12 cellular contexts compared by ENCODE assay signal in genomic region chr12:47814539-47815170, GRCh38. TPM values are rescaled to one million over a fixed set of nuclear protein-coding genes. Genes with fewer than 3 reads are reported as not detected.
DNase-seq lines count a peak whose midpoint lies in the region; ATAC-seq, FAIRE-seq and TF ChIP-seq lines count a peak whose summit lies in the region.
"Had no signal": no experiment of that assay in that cellular context is flagged by ENCODE, and none has a peak within 500 bp of the region (broad histone marks: within the 10 kb centered on the region; RNA-seq: fewer than 3 reads in every experiment).

No MANE protein-coding gene starts in this region.

- H3K4me3 ChIP-seq in K562 (no peak overlapping the region), vagina (no peak overlapping the region)

- DNase-seq in stimulated activated CD4-positive, alpha-beta T cell treated with anti-CD3 and anti-CD28 coated beads, Interleukin-15, amount 100 ng/mL, for 24 hours, result peak; percentile 42
- DNase-seq in stimulated activated CD4-positive, alpha-beta T cell treated with anti-CD3 and anti-CD28 coated beads, Interleukin-12 subunit alpha, Interleukin-12 subunit beta, amount 100 ng/mL, for 4 hours, result no peak
- DNase-seq in K562 (ENCODE audit: extremely low read depth in 1 of 4, low spot score in 3 of 4) (no peak), natural killer cell (no peak), vagina (ENCODE audit: extremely low spot score in 2 of 2) (no peak), NCI-H1694 (lab: John Stamatoyannopoulos, UW) (no peak), NCI-H1436 treated with DMSO at 0.1 percent for 48 hours (lab: John Stamatoyannopoulos, UW) (no peak)
- DNase-seq: SIG-M5 had no signal

- peaks cover 81 to 88% of the 10 kb centered on the region in 2 donors for H3K4me1 Mint-ChIP-seq in natural killer cell

- H3K79me2 ChIP-seq in K562 (ENCODE audit: control insufficient read depth, insufficient read depth, low read length), result peaks cover 99% of the 10 kb centered on the region

- H3K36me3 Mint-ChIP-seq in natural killer cell, result no peaks in the 10 kb centered on the region

- intact Hi-C loops in K562 (cut with micrococcal nuclease), result no loop called here
- intact Hi-C loops in natural killer cell (cut with micrococcal nuclease), result loop anchor here (5.0 to 10.0 kb wide), 4 partner anchors 293 to 1597 kb away; partner anchors contain the start of gene SENP1
- intact Hi-C loops in vagina (cut with DNase I), result no loop called here

- no peak for FAIRE-seq in K562 (lab: Jason Lieb, UNC)
- FAIRE-seq: bronchial epithelial cell, D721Med, HTR-8/SVneo had no signal

- TF ChIP-seq CTCF in K562 (IDR thresholded peaks at IDR 0.05 in 2 of 3, conservative IDR thresholded peaks at IDR 0.05 in 1 of 3; ENCODE audit: insufficient read depth in 2 of 3, low read depth in 1 of 3, low read length in 3 of 3), result no peak
- TF ChIP-seq CTCF in natural killer cell (IDR thresholded peaks at IDR 0.05), result no peak
- TF ChIP-seq CTCF in vagina (IDR thresholded peaks at IDR 0.05), result no peak

- H3K9me3 ChIP-seq in K562 (replicated peaks; ENCODE audit: control insufficient read depth, insufficient read depth, low read depth, low read length) (no peaks in the 10 kb centered on the region), vagina (no peaks in the 10 kb centered on the region)

- no peaks in the 10 kb centered on the region for H3K9me3 Mint-ChIP-seq in natural killer cell

- H3K27me3 Mint-ChIP-seq in natural killer cell (ENCODE audit: low read depth in 2 of 2), result no peaks in the 10 kb centered on the region

- 75% methylated on average over 3 of the region's 3 CpGs for WGBS in K562 (ENCODE audit: insufficient coverage, low coverage, missing lambda C conversion rate)

- H3K27ac ChIP-seq in K562 (ENCODE audit: extremely low read depth, low read depth, low read length) (peak overlapping the region; percentile 91; the same call in 2 of the 3 replicates), vagina (peak overlapping the region; percentile 99)

- no TSS peak for BruUV-seq in K562 (replicated peaks; lab: Mats Ljungman, UMichigan)

- peak overlapping the region; percentile 91 for H3K4me2 ChIP-seq in K562 (ENCODE audit: insufficient read depth, low read length)

- POLR2A ChIA-PET in K562 (lab: Yijun Ruan, JAX), result interaction anchor here (0.8 to 3.5 kb wide), 6 partner anchors 8 to 25 kb away, joined by 3 to 11 read pairs (median 6); no protein-coding TSS in a partner anchor

- H4K20me1 ChIP-seq in K562 (replicated peaks; ENCODE audit: control insufficient read depth, insufficient read depth, low read length), result no peaks in the 10 kb centered on the region; the same call in 1 of the 2 replicates

- H3K4me3 Mint-ChIP-seq in natural killer cell, result peak overlapping the region; percentile 88

- ATAC-seq in K562 (no peak), natural killer cell (peak in 1 of 3 donors; percentile 1), HG03432 (IDR thresholded peaks at IDR 0.05; ENCODE audit: unreplicated experiment) (no peak)

- no peak for TF ChIP-seq RAD21 in K562 (CRISPR knock-in tag; conservative IDR thresholded peaks at IDR 0.05 in 1 of 2, IDR thresholded peaks at IDR 0.05 in 1 of 2)

- peaks cover 66 to 67% of the 10 kb centered on the region in 2 experiments for H3K4me1 ChIP-seq in K562 (replicated peaks in 1 of 2; ENCODE audit: control insufficient read depth in 2 of 2, insufficient read depth in 2 of 2, low read length in 2 of 2)
- H3K4me1 ChIP-seq in vagina, result peaks cover 93% of the 10 kb centered on the region

- TF ChIP-seq POLR2A in K562 (conservative IDR thresholded peaks at IDR 0.05), result no peak
- TF ChIP-seq POLR2A in vagina (IDR thresholded peaks at IDR 0.05), result no peak

- no peaks in the 10 kb centered on the region for H3K9me1 ChIP-seq in K562 (ENCODE audit: control insufficient read depth, insufficient read depth, low read length)

- CTCF ChIA-PET in K562 (lab: Yijun Ruan, JAX; ENCODE audit: low intra/inter-chr PET ratio), result no interaction called here

- in situ Hi-C loops in K562 (cut with MboI), result no loop called here

- no peak overlapping the region for H2AFZ ChIP-seq in K562 (ENCODE audit: low read depth, low read length)

- H3K27ac Mint-ChIP-seq in natural killer cell, result peak overlapping the region; percentile 91 to 92

- no peaks in the 10 kb centered on the region for H3K27me3 ChIP-seq in K562 (ENCODE audit: control insufficient read depth in 2 of 2, insufficient read depth in 2 of 2, low read length in 2 of 2)
- no peaks in the 10 kb centered on the region for H3K27me3 ChIP-seq in vagina

- no peak for TF ChIP-seq EP300 in K562 (IDR thresholded peaks at IDR 0.05; ENCODE audit: low read length)

- H3K9ac ChIP-seq in K562 (ENCODE audit: insufficient read depth in 1 of 2, low read depth in 2 of 2, low read length in 2 of 2), result peak overlapping the region in 1 of 2 experiments; percentile 93; a peak in 1 of 4 replicates

- H3K36me3 ChIP-seq in K562 (ENCODE audit: control insufficient read depth, insufficient read depth, low read length) (peaks cover 63% of the 10 kb centered on the region), vagina (no peaks in the 10 kb centered on the region)

TF ChIP-seq in K562, 482 proteins besides CTCF, POLR2A, EP300 and RAD21 (continues in another document):
- TF ChIP-seq CBX3 (IDR thresholded peaks at IDR 0.05; ENCODE audit: borderline replicate concordance in 1 of 2, low read length in 2 of 2) (0 out of 3 replicates have a peak, but pooled peaks of 1 of the 2 experiments have one; percentile 21), MEIS2 (IDR thresholded peaks at IDR 0.05; ENCODE audit: partially characterized antibody) (no peak), ZNF316 (IDR thresholded peaks at IDR 0.05) (peak; percentile 52), RBFOX2 (IDR thresholded peaks at IDR 0.05; ENCODE audit: low read depth, low read length) (0 out of 2 replicates have a peak, but pooled peaks have one; percentile 1)

RNA-seq across cellular contexts. Expression of gene HDAC7, which starts 5.0 kb away (rescaled TPM):
- total RNA-seq in K562 (2011; cell fraction: chromatin; rRNA removed; ENCODE audit: low replicate concordance), result 123 and 300 TPM in 2 replicates
- 143 and 147 TPM in 2 replicates for total RNA-seq in K562 (2011; cell fraction: nucleolus; rRNA removed)
- total RNA-seq in K562 (2011; cell fraction: nucleoplasm; rRNA removed), result 123 and 161 TPM in 2 replicates
- total RNA-seq in K562 (2014; rRNA removed) (38.4 and 57.4 TPM in 2 replicates), K562 (2014; rRNA removed; fragmentation: Illumina TruSeq; extraction: Trizol) (22.2 and 30.2 TPM in 2 replicates), K562 (2015; rRNA removed; fragmentation: Illumina TruSeq; extraction: Trizol) (26.7 and 28.2 TPM in 2 replicates), K562 (2021) (119 and 129 TPM in 2 replicates), natural killer cell (100 to 1,000 TPM; 141 to 235 (median 147) TPM), vagina (67.0 TPM)
- polyA plus RNA-seq in K562 (2011; rRNA removed) (31.1 and 33.7 TPM in 2 replicates), K562 (2014; fragmentation: Illumina TruSeq; extraction: Trizol) (71.9 and 82.7 TPM in 2 replicates), K562 (2014; fragmentation: Nextera tagmentation; extraction: Ambion mirVana) (1 to 10 TPM; 2.5 to 3.8 TPM), K562 (2014; rRNA removed) (78.0 and 82.7 TPM in 2 replicates)
- polyA plus RNA-seq in K562 (2011; cell fraction: cytosol; rRNA removed), result 20.6 and 43.9 TPM in 2 replicates
- polyA plus RNA-seq in K562 (2011; cell fraction: nucleus; rRNA removed), result 215 and 430 TPM in 2 replicates
- polyA plus RNA-seq in K562 (2012), result 67.8 and 112 TPM in 2 replicates
- polyA minus RNA-seq in K562 (2011; rRNA and poly(A)+ RNA removed), result 8.5 and 12.0 TPM in 2 replicates
- 28.2 and 32.6 TPM in 2 replicates for polyA minus RNA-seq in K562 (2011; cell fraction: cytosol; rRNA and poly(A)+ RNA removed)
- polyA minus RNA-seq in K562 (2011; cell fraction: nucleus; rRNA and poly(A)+ RNA removed), result 41.2 and 50.1 TPM in 2 replicates

RNA-seq across cellular contexts. Expression of gene SLC48A1, which starts 41.6 kb away (rescaled TPM):
- 18.5 and 36.8 TPM in 2 replicates for total RNA-seq in K562 (2011; cell fraction: chromatin; rRNA removed; ENCODE audit: low replicate concordance)
- 31.2 and 31.5 TPM in 2 replicates for total RNA-seq in K562 (2011; cell fraction: nucleolus; rRNA removed)
- 45.5 and 69.2 TPM in 2 replicates for total RNA-seq in K562 (2011; cell fraction: nucleoplasm; rRNA removed)
- 16.3 and 25.4 TPM in 2 replicates for total RNA-seq in K562 (2014; rRNA removed)
- 13.1 and 18.3 TPM in 2 replicates for total RNA-seq in K562 (2014; rRNA removed; fragmentation: Illumina TruSeq; extraction: Trizol)
- 16.1 and 16.2 TPM in 2 replicates for total RNA-seq in K562 (2015; rRNA removed; fragmentation: Illumina TruSeq; extraction: Trizol)
- 37.5 and 41.9 TPM in 2 replicates for total RNA-seq in K562 (2021)
- polyA plus RNA-seq in K562 (2011; rRNA removed), result 10.7 and 15.7 TPM in 2 replicates
- polyA plus RNA-seq in K562 (2011; cell fraction: cytosol; rRNA removed), result 16.7 and 26.0 TPM in 2 replicates
- polyA plus RNA-seq in K562 (2011; cell fraction: nucleus; rRNA removed), result 25.7 and 35.1 TPM in 2 replicates
- polyA plus RNA-seq in K562 (2012), result 22.2 and 44.4 TPM in 2 replicates
- polyA plus RNA-seq in K562 (2014; fragmentation: Illumina TruSeq; extraction: Trizol), result 28.6 and 30.4 TPM in 2 replicates
- polyA plus RNA-seq in K562 (2014; fragmentation: Nextera tagmentation; extraction: Ambion mirVana), result 10 to 100 TPM; 23.5 to 26.9 TPM
- 18.7 and 23.6 TPM in 2 replicates for polyA plus RNA-seq in K562 (2014; rRNA removed)
- polyA minus RNA-seq in K562 (2011; rRNA and poly(A)+ RNA removed), result 7.6 and 8.9 TPM in 2 replicates
- polyA minus RNA-seq in K562 (2011; cell fraction: cytosol; rRNA and poly(A)+ RNA removed), result 14.8 and 17.6 TPM in 2 replicates
- polyA minus RNA-seq in K562 (2011; cell fraction: nucleus; rRNA and poly(A)+ RNA removed), result 6.9 and 11.6 TPM in 2 replicates
- 1 to 10 TPM; 2.0 to 4.4 (median 3.4) TPM for total RNA-seq in natural killer cell
- total RNA-seq in vagina, result 20.9 TPM

RNA-seq across cellular contexts. Expression of gene RAPGEF3, which starts 56.0 kb away (rescaled TPM):
- 1.5 and 4.3 TPM in 2 replicates for total RNA-seq in K562 (2011; cell fraction: chromatin; rRNA removed; ENCODE audit: low replicate concordance)
- total RNA-seq in K562 (2011; cell fraction: nucleolus; rRNA removed), result 2.2 and 2.3 TPM in 2 replicates
- 1.7 and 2.3 TPM in 2 replicates for total RNA-seq in K562 (2011; cell fraction: nucleoplasm; rRNA removed)
- 0.45 and 0.78 TPM in 2 replicates for total RNA-seq in K562 (2014; rRNA removed)
- 0.15 and 0.16 TPM in 2 replicates for total RNA-seq in K562 (2014; rRNA removed; fragmentation: Illumina TruSeq; extraction: Trizol)
- total RNA-seq in K562 (2015; rRNA removed; fragmentation: Illumina TruSeq; extraction: Trizol), result 0.15 and 0.33 TPM in 2 replicates
- 0.78 and 1.3 TPM in 2 replicates for total RNA-seq in K562 (2021)
- polyA plus RNA-seq in K562 (2011; rRNA removed), result 0.38 and 0.61 TPM in 2 replicates
- 0.49 and 0.50 TPM in 2 replicates for polyA plus RNA-seq in K562 (2011; cell fraction: cytosol; rRNA removed)
- 2.9 and 5.0 TPM in 2 replicates for polyA plus RNA-seq in K562 (2011; cell fraction: nucleus; rRNA removed)
- 0.76 and 2.1 TPM in 2 replicates for polyA plus RNA-seq in K562 (2012)
- polyA plus RNA-seq in K562 (2014; fragmentation: Illumina TruSeq; extraction: Trizol), result 0.37 and 0.43 TPM in 2 replicates
- polyA plus RNA-seq in K562 (2014; fragmentation: Nextera tagmentation; extraction: Ambion mirVana), result under 1 TPM in 1 of 2 experiments, not detected in 1; 0.03 TPM
- 0.44 and 1.1 TPM in 2 replicates for polyA plus RNA-seq in K562 (2014; rRNA removed)
- polyA minus RNA-seq in K562 (2011; rRNA and poly(A)+ RNA removed), result 0.60 and 0.78 TPM in 2 replicates
- not detected in 2 replicates for polyA minus RNA-seq in K562 (2011; cell fraction: cytosol; rRNA and poly(A)+ RNA removed)
- 1.3 and 3.3 TPM in 2 replicates for polyA minus RNA-seq in K562 (2011; cell fraction: nucleus; rRNA and poly(A)+ RNA removed)
- under 1 TPM; 0.23 to 0.73 (median 0.49) TPM for total RNA-seq in natural killer cell
- 52.3 TPM for total RNA-seq in vagina

Comparison
In these comparisons a context has a peak if more than half of its experiments do, and no peak if none do; other contexts are left out.
1. RNA of gene RAPGEF3, which starts 56.0 kb away (total RNA-seq): 52.3 TPM in vagina (single experiment); 0.23 to 0.73 TPM in natural killer cell and 0.15 to 4.3 TPM in K562; every median in the first group is over 10 times any median in the second.